13 cellular contexts compared by ENCODE assay signal in the genomic region with DNA sequence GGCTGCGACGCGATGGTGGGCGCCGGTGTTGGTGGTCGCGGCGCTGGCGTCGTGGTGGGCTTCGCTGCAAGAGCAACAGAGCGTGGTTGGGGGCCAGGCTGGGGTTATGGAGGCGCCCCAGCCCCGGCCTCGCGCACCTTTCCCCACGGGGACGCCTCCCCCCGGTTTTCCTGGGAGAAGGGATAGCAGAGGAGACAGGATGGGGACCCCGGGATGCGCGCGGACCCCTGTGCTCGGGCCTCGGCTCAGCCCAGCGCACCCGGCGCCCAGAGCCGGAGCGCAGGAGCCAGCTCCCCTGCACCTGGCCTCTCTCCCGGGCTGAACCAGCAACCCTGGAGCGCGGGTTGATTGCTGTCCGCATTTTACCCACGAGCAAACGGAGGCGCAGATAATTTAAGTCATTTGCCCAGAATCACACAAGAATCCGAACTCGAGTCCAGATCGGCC. TPM values are rescaled to one million over a fixed set of nuclear protein-coding genes. Genes with fewer than 3 reads are reported as not detected.
DNase-seq lines count a peak whose midpoint lies in the region; ATAC-seq, FAIRE-seq and TF ChIP-seq lines count a peak whose summit lies in the region.
"Had no signal": no experiment of that assay in that cellular context is flagged by ENCODE, and none has a peak within 500 bp of the region (broad histone marks: within the 10 kb centered on the region; RNA-seq: fewer than 3 reads in every experiment).

No MANE protein-coding gene starts in this region.

- H2AFZ ChIP-seq in endothelial cell of umbilical vein (ENCODE audit: low read depth, low read length): no peak overlapping the region

- H4K20me1 ChIP-seq in endothelial cell of umbilical vein (replicated peaks; ENCODE audit: control insufficient read depth, extremely low read depth, insufficient read depth, low read length): no peaks in the 10 kb centered on the region

- H3K36me3 ChIP-seq in endothelial cell of umbilical vein (ENCODE audit: control insufficient read depth in 2 of 2, extremely low read depth in 1 of 2, insufficient read depth in 2 of 2, low read length in 2 of 2) (no peaks in the 10 kb centered on the region), psoas muscle (ENCODE audit: insufficient read depth in 1 of 2, low read depth in 1 of 2) (no peaks in the 10 kb centered on the region)

- no peak overlapping the region for H3K4me2 ChIP-seq in endothelial cell of umbilical vein (ENCODE audit: insufficient read depth, low read length)

- no peak overlapping the region for H3K9ac ChIP-seq in endothelial cell of umbilical vein (replicated peaks; ENCODE audit: extremely low read depth, insufficient read depth, low read length)

- no peak for FAIRE-seq in endothelial cell of umbilical vein (lab: Jason Lieb, UNC)
- FAIRE-seq: TTC549 had no signal

- BruUV-seq in Calu3 (replicated peaks; lab: Mats Ljungman, UMichigan): no TSS peak
- no TSS peak for BruUV-seq in endothelial cell of umbilical vein (replicated peaks; lab: Mats Ljungman, UMichigan)

- TF ChIP-seq CTCF in Calu3 (IDR thresholded peaks at IDR 0.05; ENCODE audit: unreplicated experiment) (no peak), endothelial cell of umbilical vein (IDR thresholded peaks at IDR 0.05; ENCODE audit: extremely low read depth in 1 of 2, insufficient read depth in 1 of 2, low read depth in 1 of 2, low read length in 2 of 2) (no peak), psoas muscle (IDR thresholded peaks at IDR 0.05) (no peak)

- WGBS in psoas muscle, 3 donors: 3 to 6% (median 5%) methylated on average over 36 to 40 of the region's 40 CpGs

- ATAC-seq in psoas muscle (peak in 1 of 4 donors; percentile 24), GM21390 (IDR thresholded peaks at IDR 0.05; ENCODE audit: unreplicated experiment) (no peak)

- H3K4me1 Mint-ChIP-seq in Calu3 (ENCODE audit: low read depth, unreplicated experiment): peaks cover 12% of the 10 kb centered on the region
- peaks cover 7 to 16% (median 9%) of the 10 kb centered on the region in 3 donors for H3K4me1 Mint-ChIP-seq in IgD-negative memory B cell

- H3K36me3 Mint-ChIP-seq in Calu3 (ENCODE audit: insufficient read depth, unreplicated experiment): no peaks in the 10 kb centered on the region
- H3K36me3 Mint-ChIP-seq in IgD-negative memory B cell: no peaks in the 10 kb centered on the region

- TF ChIP-seq POLR2A in endothelial cell of umbilical vein (IDR thresholded peaks at IDR 0.05; ENCODE audit: low read depth, low read length): no peak

- H3K4me1 ChIP-seq in endothelial cell of umbilical vein (ENCODE audit: control insufficient read depth, extremely low read depth, insufficient read depth, low read length) (no peaks in the 10 kb centered on the region), psoas muscle (peaks cover 14% of the 10 kb centered on the region)

- CTCF ChIA-PET in Calu3 (lab: Charles Lee) (no interaction called here), endothelial cell of umbilical vein (lab: Charles Lee) (no interaction called here)

- H3K9me3 Mint-ChIP-seq in Calu3 (ENCODE audit: low read depth, unreplicated experiment): peaks cover under 1% of the 10 kb centered on the region
- H3K9me3 Mint-ChIP-seq in IgD-negative memory B cell: peaks cover 0 to 3% (median 0%) of the 10 kb centered on the region in 3 donors

- dilution Hi-C loops in endothelial cell of umbilical vein (cut with MboI; ENCODE audit: extremely low pct_ligation_motif_present, low sequenced_read_pairs): no loop called here

- POLR2A ChIA-PET in endothelial cell of umbilical vein (lab: Charles Lee): no interaction called here

- intact Hi-C loops in Calu3 (cut with micrococcal nuclease; ENCODE audit: unreplicated experiment) (no loop called here), endothelial cell of umbilical vein (cut with micrococcal nuclease) (no loop called here), psoas muscle (cut with DNase I) (no loop called here)

- H3K4me3 Mint-ChIP-seq in Calu3 (ENCODE audit: low read depth, unreplicated experiment) (peak overlapping the region; percentile 58), IgD-negative memory B cell (peak overlapping the region; percentile 59 to 92 (median 77))

- H3K9me3 ChIP-seq in endothelial cell of umbilical vein (replicated peaks; ENCODE audit: control insufficient read depth, insufficient read depth, low read length): no peaks in the 10 kb centered on the region
- H3K9me3 ChIP-seq in psoas muscle: no peaks in the 10 kb centered on the region

- H3K27ac ChIP-seq in endothelial cell of umbilical vein (ENCODE audit: insufficient read depth, low read depth, low read length) (no peak overlapping the region), psoas muscle (no peak overlapping the region)

- H3K27me3 Mint-ChIP-seq in Calu3 (ENCODE audit: unreplicated experiment): peaks cover 55% of the 10 kb centered on the region
- peaks cover 47% of the 10 kb centered on the region for H3K27me3 Mint-ChIP-seq in IgD-negative memory B cell

- H3K9me1 ChIP-seq in endothelial cell of umbilical vein (replicated peaks; ENCODE audit: control insufficient read depth, extremely low read depth, insufficient read depth, low read length): no peaks in the 10 kb centered on the region

- peaks cover 47 to 64% of the 10 kb centered on the region in 2 experiments for H3K27me3 ChIP-seq in endothelial cell of umbilical vein (ENCODE audit: control insufficient read depth in 2 of 2, insufficient read depth in 2 of 2, low read length in 2 of 2)
- peaks cover 0 to 63% (median 27%) of the 10 kb centered on the region in 3 donors for H3K27me3 ChIP-seq in psoas muscle (ENCODE audit: insufficient read depth in 3 of 3, low read length in 2 of 3)

- no peak overlapping the region for H3K27ac Mint-ChIP-seq in Calu3 (ENCODE audit: unreplicated experiment)
- no peak overlapping the region for H3K27ac Mint-ChIP-seq in IgD-negative memory B cell

- DNase-seq in Calu3 (no peak), endothelial cell of umbilical vein (ENCODE audit: low read depth, low spot score) (no peak), psoas muscle (no peak), SKM-1 (lab: John Stamatoyannopoulos, UW; ENCODE audit: unreplicated experiment) (no peak), GM19238 (ENCODE audit: insufficient read length, low spot score) (no peak)
- DNase-seq: DMS153; IMR-90; NCI-H187 treated with DMSO at 0.1 percent for 48 hours; stimulated activated naive CD4-positive, alpha-beta T cell treated with Interleukin-2 at 50 U/mL for 16 hours had no signal

- H3K4me3 ChIP-seq in endothelial cell of umbilical vein (replicated peaks in 1 of 3; ENCODE audit: insufficient read depth in 1 of 3, low read depth in 1 of 3, low read length in 3 of 3): no peak overlapping the region
- peak overlapping the region; percentile 40 for H3K4me3 ChIP-seq in psoas muscle

- H3K79me2 ChIP-seq in endothelial cell of umbilical vein (ENCODE audit: control insufficient read depth, insufficient read depth, low read length): no peaks in the 10 kb centered on the region

TF ChIP-seq in endothelial cell of umbilical vein, 7 proteins besides CTCF, POLR2A, EP300 and RAD21:
- TF ChIP-seq EZH2 (IDR thresholded peaks at IDR 0.05; ENCODE audit: borderline replicate concordance, low read depth, low read length, severe bottlenecking): peak; percentile 67
- TF ChIP-seq FOS (IDR thresholded peaks at IDR 0.05; ENCODE audit: borderline replicate concordance, insufficient read depth, low read length): no peak

RNA-seq across cellular contexts. Expression of a gene that starts 1.0 kb away (rescaled TPM):
- total RNA-seq in Calu3 (2022): 0.20 and 0.31 TPM in 2 replicates
- polyA plus RNA-seq in IgD-negative memory B cell: 1.4 TPM
- not detected in 2 replicates for total RNA-seq in endothelial cell of umbilical vein
- polyA plus RNA-seq in endothelial cell of umbilical vein: not detected in 2 replicates
- polyA plus RNA-seq in endothelial cell of umbilical vein (2011; cell fraction: cytosol; rRNA removed): not detected in 2 replicates
- polyA plus RNA-seq in endothelial cell of umbilical vein (2011; cell fraction: nucleus; rRNA removed): not detected in 2 replicates
- not detected in 2 replicates for polyA plus RNA-seq in endothelial cell of umbilical vein (2012)
- polyA minus RNA-seq in endothelial cell of umbilical vein: not detected in 2 replicates
- not detected for polyA minus RNA-seq in endothelial cell of umbilical vein (2011; cell fraction: cytosol; rRNA and poly(A)+ RNA removed)
- polyA minus RNA-seq in endothelial cell of umbilical vein (2011; cell fraction: nucleus; rRNA and poly(A)+ RNA removed): not detected in 2 replicates
- total RNA-seq in psoas muscle: under 1 TPM; 0.27 to 0.81 (median 0.52) TPM
- under 1 TPM; 0.09 to 0.18 (median 0.10) TPM for polyA plus RNA-seq in psoas muscle
- total RNA-seq: IMR-90, myocyte had no signal
- polyA plus RNA-seq: IMR-90 had no signal
